Comparison of ENCODE assay signal across 8 cellular contexts in the genomic region with DNA sequence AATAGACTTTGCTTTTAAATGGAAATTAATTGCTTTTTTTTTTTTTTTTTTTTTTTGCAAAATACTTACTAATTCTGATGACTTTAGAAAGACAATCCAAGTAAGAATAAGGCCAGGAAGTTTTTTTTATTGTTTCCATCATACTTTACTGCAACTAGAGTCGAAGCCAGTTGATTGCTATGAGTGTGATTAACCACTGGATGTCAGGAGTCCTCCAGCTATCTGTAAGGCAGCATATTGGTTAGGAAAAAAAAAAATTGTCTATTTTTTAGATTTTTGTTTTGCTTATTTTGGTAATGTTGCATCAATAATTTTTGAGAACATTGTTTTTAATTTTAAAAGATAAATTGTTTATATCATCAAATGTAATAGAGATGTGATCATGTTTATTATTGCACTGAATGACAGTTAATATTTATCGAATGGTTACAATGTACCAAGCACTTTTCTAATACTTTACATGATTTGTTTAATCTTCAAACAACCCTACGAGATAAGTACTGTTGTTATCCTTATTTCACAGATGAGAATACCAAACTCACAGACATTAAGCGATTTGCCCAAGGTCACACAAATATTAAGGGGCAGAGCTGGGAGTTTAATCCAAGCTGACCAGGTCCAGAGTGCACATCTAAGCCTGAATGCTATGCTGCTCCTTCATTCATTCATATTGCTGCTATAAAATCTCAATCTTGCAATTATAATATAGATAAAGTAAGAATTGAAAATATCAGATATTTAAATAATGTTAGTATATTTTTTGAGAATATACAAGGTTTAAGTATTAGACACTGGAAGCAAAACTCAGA. TPM values are rescaled to one million over a fixed set of nuclear protein-coding genes. Genes with fewer than 3 reads are reported as not detected.
DNase-seq lines count a peak whose midpoint lies in the region; ATAC-seq and TF ChIP-seq lines count a peak whose summit lies in the region.

No MANE protein-coding gene starts in this region.

- H3K79me2 ChIP-seq in DOHH2 (ENCODE audit: control insufficient read depth, low read length): no peaks in the 10 kb centered on the region

- intact Hi-C loops in heart right ventricle (cut with DNase I): loop anchor here in 7 of 10 donors (2.0 to 10.0 kb wide), 7 partner anchors 42 to 232 kb away; no protein-coding TSS in a partner anchor

- H3K4me1 ChIP-seq in DOHH2 (ENCODE audit: control insufficient read depth, low read length): no peaks in the 10 kb centered on the region
- H3K4me1 ChIP-seq in HEK293 (ENCODE audit: control insufficient read depth, insufficient read depth, low read length): no peaks in the 10 kb centered on the region
- peaks cover 3 to 30% (median 9%) of the 10 kb centered on the region in 9 donors for H3K4me1 ChIP-seq in heart right ventricle

- ATAC-seq in heart right ventricle (peak in 7 of 8 donors; percentile 63 to 78 (median 73)), HG03439 (IDR thresholded peaks at IDR 0.05; ENCODE audit: unreplicated experiment) (no peak)

- H3K27ac ChIP-seq in DOHH2 (ENCODE audit: low read depth, low read length) (no peak overlapping the region), HEK293 (ENCODE audit: extremely low read depth, low read depth, low read length) (no peak overlapping the region), heart right ventricle (peak overlapping the region in 2 of 10 donors; percentile 27 to 70)

- peak; percentile 47 for TF ChIP-seq CTCF in DOHH2 (IDR thresholded peaks at IDR 0.05; ENCODE audit: low read depth, low read length, poor library complexity, severe bottlenecking)
- TF ChIP-seq CTCF in HEK293 (tag by site-specific recombination; IDR thresholded peaks at IDR 0.05): peak; percentile 13; the same call in 1 of the 2 replicates
- TF ChIP-seq CTCF in heart right ventricle (IDR thresholded peaks at IDR 0.05): peak in 8 of 9 donors; percentile 39 to 78 (median 63)

- H3K9me3 ChIP-seq in DOHH2 (ENCODE audit: control insufficient read depth, insufficient read depth, low read length) (no peaks in the 10 kb centered on the region), HEK293 (ENCODE audit: control insufficient read depth, insufficient read depth, low read depth, low read length) (no peaks in the 10 kb centered on the region), heart right ventricle (no peaks in the 10 kb centered on the region)

- no peaks in the 10 kb centered on the region for H3K9me2 ChIP-seq in DOHH2 (replicated peaks; ENCODE audit: control insufficient read depth, low read length)

- H3F3A ChIP-seq in DOHH2 (ENCODE audit: control insufficient read depth, insufficient read depth): no peaks in the 10 kb centered on the region

- H3K27me3 ChIP-seq in DOHH2 (ENCODE audit: control insufficient read depth, low read length): peaks cover 8% of the 10 kb centered on the region; the same call in 1 of the 2 replicates
- no peaks in the 10 kb centered on the region for H3K27me3 ChIP-seq in heart right ventricle

- in situ Hi-C loops in SK-MEL-5 (cut with HindIII; ENCODE audit: low pct_unique_long_range_greater_than_20kb, low sequenced_read_pairs): no loop called here

- no peaks in the 10 kb centered on the region for H4K20me1 ChIP-seq in DOHH2 (ENCODE audit: control insufficient read depth, insufficient read depth, low read depth, low read length)

- WGBS in heart right ventricle, 2 donors: 45 to 46% methylated on average over 4 of the region's 4 CpGs

- CTCF ChIA-PET in HEK293 (lab: Yijun Ruan, JAX): interaction anchor here (0.6 to 4.6 kb wide), 23 partner anchors 9 to 463 kb away, joined by 3 to 29 read pairs (median 4); no protein-coding TSS in a partner anchor

- no peak overlapping the region for H3K4me2 ChIP-seq in DOHH2 (ENCODE audit: low read length)

- POLR2A ChIA-PET in HEK293 (lab: Yijun Ruan, JAX): no interaction called here

- H3K4me3 ChIP-seq in DOHH2 (ENCODE audit: low read length) (no peak overlapping the region), HEK293 (ENCODE audit: low read depth, low read length) (no peak overlapping the region), heart right ventricle (no peak overlapping the region)

- DNase-seq in SK-MEL-5 (ENCODE audit: low read depth, low spot score) (peak; percentile 72), heart right ventricle (no peak), HuH-7.5 (ENCODE audit: low spot score) (no peak), middle frontal gyrus (ENCODE audit: extremely low spot score, low spot score) (no peak)
- DNase-seq in stimulated activated CD4-positive, alpha-beta T cell treated with anti-CD3 and anti-CD28 coated beads, Interleukin-4, amount 100 ng/mL, for 24 hours: no peak

- H3K36me3 ChIP-seq in DOHH2 (ENCODE audit: control insufficient read depth, low read length) (no peaks in the 10 kb centered on the region), HEK293 (ENCODE audit: control insufficient read depth in 2 of 2, insufficient read depth in 1 of 2, low read length in 2 of 2) (no peaks in the 10 kb centered on the region), heart right ventricle (no peaks in the 10 kb centered on the region)

TF ChIP-seq in HEK293, 187 proteins besides CTCF, POLR2A, EP300 and RAD21:
- TF ChIP-seq ZNF335 (tag by site-specific recombination; conservative IDR thresholded peaks at IDR 0.05): no peak
- TF ChIP-seq, protein P1, sequence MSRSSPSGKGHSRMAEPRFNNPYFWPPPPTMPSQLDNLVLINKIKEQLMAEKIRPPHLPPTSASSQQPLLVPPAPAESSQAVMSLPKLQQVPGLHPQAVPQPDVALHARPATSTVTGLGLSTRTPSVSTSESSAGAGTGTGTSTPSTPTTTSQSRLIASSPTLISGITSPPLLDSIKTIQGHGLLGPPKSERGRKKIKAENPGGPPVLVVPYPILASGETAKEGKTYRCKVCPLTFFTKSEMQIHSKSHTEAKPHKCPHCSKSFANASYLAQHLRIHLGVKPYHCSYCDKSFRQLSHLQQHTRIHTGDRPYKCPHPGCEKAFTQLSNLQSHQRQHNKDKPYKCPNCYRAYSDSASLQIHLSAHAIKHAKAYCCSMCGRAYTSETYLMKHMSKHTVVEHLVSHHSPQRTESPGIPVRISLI (tag by site-specific recombination; IDR thresholded peaks at IDR 0.05): peak; percentile 82; the same call in 1 of the 2 replicates
- peak; percentile 81 for TF ChIP-seq ZNF654 (tag by site-specific recombination; IDR thresholded peaks at IDR 0.05; ENCODE audit: low read depth)
TF ChIP-seq in HEK293: peak in this region for 2.

RNA-seq across cellular contexts. Expression of a gene that starts 19.9 kb away (rescaled TPM):
- total RNA-seq in SK-MEL-5 (2014; rRNA removed; shearing (Covaris generic)): not detected in 2 replicates
- polyA plus RNA-seq in SK-MEL-5 (2015; cell fraction: cytosol; rRNA removed): not detected in 2 replicates
- polyA plus RNA-seq in SK-MEL-5 (2015; cell fraction: nucleus; rRNA removed): not detected in 2 replicates
- 1,000 to 10,000 TPM in 6 of 10 donors, 100 to 1,000 TPM in 4; 195 to 2,841 (median 1,290) TPM for total RNA-seq in heart right ventricle
- polyA plus RNA-seq in heart right ventricle: 100 to 1,000 TPM; 115 to 281 TPM

RNA-seq across cellular contexts. Expression of a gene that starts 34.1 kb away (rescaled TPM):
- not detected in 2 replicates for total RNA-seq in SK-MEL-5 (2014; rRNA removed; shearing (Covaris generic))
- not detected in 2 replicates for polyA plus RNA-seq in SK-MEL-5 (2015; cell fraction: cytosol; rRNA removed)
- not detected in 2 replicates for polyA plus RNA-seq in SK-MEL-5 (2015; cell fraction: nucleus; rRNA removed)
- 10 to 100 TPM; 24.8 to 80.6 (median 55.8) TPM for total RNA-seq in heart right ventricle
- polyA plus RNA-seq in heart right ventricle: 10 to 100 TPM in 1 of 2 donors, under 1 TPM in 1; 0.99 to 20.3 TPM

Comparison
In these comparisons a context has a peak if more than half of its experiments do, and no peak if none do; other contexts are left out.
1. CTCF ChIP-seq: peak in every context shown above with its lines; median percentile 63 in heart right ventricle; 47 in DOHH2; 13 in HEK293.
2. RNA of a gene that starts 19.9 kb away (total RNA-seq): 195 to 2,841 TPM in heart right ventricle; not detected in SK-MEL-5; every median in the first group is over 100 times any median in the second.
3. RNA of a gene that starts 34.1 kb away (total RNA-seq): 24.8 to 80.6 TPM in heart right ventricle; not detected in SK-MEL-5; every median in the first group is over 10 times any median in the second.